In genomic region chr2:64463784-64464183, GRCh38 we compare ENCODE assay signal across 17 cellular contexts. TPM values are rescaled to one million over a fixed set of nuclear protein-coding genes. Genes with fewer than 3 reads are reported as not detected.
DNase-seq lines count a peak whose midpoint lies in the region; ATAC-seq and TF ChIP-seq lines count a peak whose summit lies in the region.
"Had no signal": no experiment of that assay in that cellular context is flagged by ENCODE, and none has a peak within 500 bp of the region (broad histone marks: within the 10 kb centered on the region; RNA-seq: fewer than 3 reads in every experiment).

No MANE protein-coding gene starts in this region.

- intact Hi-C loops in PC-3 (cut with micrococcal nuclease): loop anchor here (2.0 kb wide), 1 partner anchor 61 kb away; no protein-coding TSS in a partner anchor
- intact Hi-C loops in dorsolateral prefrontal cortex (cut with DNase I): no loop called here

- H3F3A ChIP-seq in PC-3 (ENCODE audit: low read length, unreplicated experiment): no peaks in the 10 kb centered on the region

- peaks cover 14% of the 10 kb centered on the region for H3K4me1 ChIP-seq in PC-3 (ENCODE audit: insufficient read depth, low read length)
- peaks cover 11% of the 10 kb centered on the region for H3K4me1 ChIP-seq in neuron (ENCODE audit: insufficient read depth, low read length)

- POLR2A ChIA-PET in PC-3 (lab: Charles Lee; ENCODE audit: unreplicated experiment): interaction anchor here (0.6 kb wide), 3 partner anchors 52 to 764 kb away, joined by 3 to 15 read pairs (median 5); partner anchors contain the start of gene ACTR2

- H3K79me2 ChIP-seq in PC-3 (ENCODE audit: low read length): no peaks in the 10 kb centered on the region

- BruUV-seq in PC-3 (replicated peaks; lab: Mats Ljungman, UMichigan): no TSS peak

- no peaks in the 10 kb centered on the region for H4K20me1 ChIP-seq in PC-3 (ENCODE audit: low read length)

- H3K27ac ChIP-seq in PC-3 (ENCODE audit: low read length) (no peak overlapping the region), dorsolateral prefrontal cortex (peak overlapping the region in 54 of 59 donors; percentile 5 to 86 (median 65))
- H3K27ac ChIP-seq: esophagus squamous epithelium had no signal

- H3K9me3 ChIP-seq in PC-3 (ENCODE audit: low read length) (no peaks in the 10 kb centered on the region), neuron (ENCODE audit: low read length) (no peaks in the 10 kb centered on the region)
- H3K9me3 ChIP-seq: esophagus squamous epithelium had no signal

- H3K36me3 ChIP-seq in PC-3 (ENCODE audit: low read depth, low read length) (peaks cover 4% of the 10 kb centered on the region; the same call in 1 of the 2 replicates), neuron (ENCODE audit: insufficient read depth, low read length) (peaks cover 8% of the 10 kb centered on the region)

- no peak for TF ChIP-seq CTCF in PC-3 (conservative IDR thresholded peaks at IDR 0.05; ENCODE audit: low read depth, low read length)
- TF ChIP-seq CTCF in dorsolateral prefrontal cortex (IDR thresholded peaks at IDR 0.05 in 54 of 56, conservative IDR thresholded peaks at IDR 0.05 in 2 of 56; ENCODE audit: low read depth in 1 of 56, partially characterized antibody in 56 of 56): no peak

- no peak overlapping the region for H3K4me2 ChIP-seq in PC-3 (ENCODE audit: low read length)

- ATAC-seq in PC-3 (peak; percentile 99), HG02571 (IDR thresholded peaks at IDR 0.05; ENCODE audit: unreplicated experiment) (no peak), GM21381 (IDR thresholded peaks at IDR 0.05; ENCODE audit: unreplicated experiment) (no peak), GM18867 (IDR thresholded peaks at IDR 0.05; ENCODE audit: unreplicated experiment) (no peak)
- ATAC-seq: HCT116, Right ventricle myocardium inferior had no signal

- no peak overlapping the region for H3K4me3 ChIP-seq in PC-3 (ENCODE audit: low read length)
- peak overlapping the region in 1 of 59 donors; percentile 18 for H3K4me3 ChIP-seq in dorsolateral prefrontal cortex
- no peak overlapping the region for H3K4me3 ChIP-seq in neuron (ENCODE audit: low read length)
- H3K4me3 ChIP-seq: esophagus squamous epithelium had no signal

- H3K27me3 ChIP-seq in PC-3 (ENCODE audit: low read length): no peaks in the 10 kb centered on the region
- no peaks in the 10 kb centered on the region for H3K27me3 ChIP-seq in dorsolateral prefrontal cortex
- no peaks in the 10 kb centered on the region for H3K27me3 ChIP-seq in neuron (ENCODE audit: insufficient read depth, low read length)
- H3K27me3 ChIP-seq: esophagus squamous epithelium had no signal

- DNase-seq in COR-L47 (lab: John Stamatoyannopoulos, UW): peak; percentile 29
- DNase-seq in PC-3: peak; percentile 68
- DNase-seq in dorsolateral prefrontal cortex: peak in 2 of 10 donors; percentile 49 to 63
- DNase-seq in iPS-NIHi7 (ENCODE audit: extremely low spot score): no peak
- DNase-seq: activated naive CD4-positive, alpha-beta T cell; cerebellar nuclear complex; esophagus squamous epithelium; NCI-H446 treated with DMSO at 0.1 percent for 48 hours; retina; stimulated activated CD4-positive, alpha-beta T cell treated with anti-CD3 and anti-CD28 coated beads, Interleukin-4, amount 100 ng/mL, for 4 hours; stimulated activated naive CD4-positive, alpha-beta T cell had no signal

- H3K9ac ChIP-seq in PC-3 (ENCODE audit: low read length): no peak overlapping the region

- CTCF ChIA-PET in PC-3 (lab: Charles Lee): interaction anchor here (0.7 kb wide), 1 partner anchor 133 kb away, joined by 4 read pairs; no protein-coding TSS in a partner anchor

- no peaks in the 10 kb centered on the region for H3K9me2 ChIP-seq in PC-3 (replicated peaks; ENCODE audit: low read length)

- H2AFZ ChIP-seq in PC-3 (ENCODE audit: low read length): no peak overlapping the region
- H2AFZ ChIP-seq in neuron (ENCODE audit: low read depth, low read length): peak overlapping the region; percentile 60

RNA-seq across cellular contexts. Expression of gene LGALSL, which starts 9.8 kb away (rescaled TPM):
- total RNA-seq in PC-3 (2014; rRNA removed) (12.1 and 16.0 TPM in 2 replicates), dorsolateral prefrontal cortex (10 to 100 TPM; 10.5 to 37.8 (median 21.0) TPM)
